8 cellular contexts compared by ENCODE assay signal in genomic region chr9:124852829-124853531, GRCh38. TPM values are rescaled to one million over a fixed set of nuclear protein-coding genes. Genes with fewer than 3 reads are reported as not detected.
DNase-seq lines count a peak whose midpoint lies in the region; ATAC-seq and TF ChIP-seq lines count a peak whose summit lies in the region.

WDR38 (plus strand) TSS chr9:124853460; CDS start chr9:124853532, 72 bp downstream.

- H3K27me3 Mint-ChIP-seq in activated CD8-positive, alpha-beta T cell treated with anti-CD3 and anti-CD28 coated beads for 36 hours, result peaks cover 19% of the 10 kb centered on the region

- CTCF ChIA-PET in activated CD8-positive, alpha-beta T cell treated with anti-CD3 and anti-CD28 coated beads for 36 hours (lab: Charles Lee), result interaction anchor here (0.5 to 10.3 kb wide), 51 partner anchors 10 to 448 kb away, joined by 3 to 431 read pairs (median 4); partner anchors contain the start of genes ARPC5L, NR6A1, OLFML2A and RPL35

- peak; percentile 93 for DNase-seq in 8988T
- peak; percentile 88 for DNase-seq in NCI-H748 (lab: John Stamatoyannopoulos, UW; ENCODE audit: unreplicated experiment)
- DNase-seq in activated CD8-positive, alpha-beta T cell treated with anti-CD3 and anti-CD28 coated beads for 36 hours, result peak; percentile 91
- peak; percentile 78 for DNase-seq in effector CD4-positive, alpha-beta T cell
- DNase-seq in lung microvascular endothelial cell (ENCODE audit: low read depth in 2 of 2), result peak; percentile 70 to 82
- DNase-seq in stimulated activated CD4-positive, alpha-beta T cell treated with anti-CD3 and anti-CD28 coated beads, TNF-alpha, amount 100 ng/mL, for 48 hours (ENCODE audit: low read depth in 3 of 3), result peak; percentile 39 to 69 (median 60)

- POLR2A ChIA-PET in activated CD8-positive, alpha-beta T cell treated with anti-CD3 and anti-CD28 coated beads for 36 hours (lab: Charles Lee), result interaction anchor here (0.7 to 12.4 kb wide), 7 partner anchors 8 to 389 kb away, joined by 3 to 280 read pairs (median 5); partner anchors contain the start of genes ARPC5L, NR6A1 and RPL35

- H3K4me1 Mint-ChIP-seq in activated CD8-positive, alpha-beta T cell treated with anti-CD3 and anti-CD28 coated beads for 36 hours (ENCODE audit: low read depth), result peaks cover 20% of the 10 kb centered on the region

- intact Hi-C loops in activated CD8-positive, alpha-beta T cell treated with anti-CD3 and anti-CD28 coated beads for 36 hours (cut with micrococcal nuclease), result loop anchor here (1.0 kb wide), 1 partner anchor 79 kb away; no protein-coding TSS in a partner anchor

- ATAC-seq in GM18505 (IDR thresholded peaks at IDR 0.05; ENCODE audit: unreplicated experiment) (peak; percentile 69), HG03097 (IDR thresholded peaks at IDR 0.05; ENCODE audit: low FRiP score, unreplicated experiment) (peak; percentile 60)
- peak; percentile 81 for ATAC-seq in activated CD8-positive, alpha-beta T cell treated with anti-CD3 and anti-CD28 coated beads for 36 hours

- H3K4me3 Mint-ChIP-seq in activated CD8-positive, alpha-beta T cell treated with anti-CD3 and anti-CD28 coated beads for 36 hours, result peak within 1 kb of the TSS; percentile 46

- H3K27ac Mint-ChIP-seq in activated CD8-positive, alpha-beta T cell treated with anti-CD3 and anti-CD28 coated beads for 36 hours, result no peak within 1 kb of the TSS

- H3K9me3 Mint-ChIP-seq in activated CD8-positive, alpha-beta T cell treated with anti-CD3 and anti-CD28 coated beads for 36 hours, result no peaks in the 10 kb centered on the region

- peak; percentile 100 for TF ChIP-seq CTCF in activated CD8-positive, alpha-beta T cell treated with anti-CD3 and anti-CD28 coated beads for 36 hours (IDR thresholded peaks at IDR 0.05)

- H3K36me3 Mint-ChIP-seq in activated CD8-positive, alpha-beta T cell treated with anti-CD3 and anti-CD28 coated beads for 36 hours (ENCODE audit: low read depth), result peaks cover 9% of the 10 kb centered on the region

- no peak for TF ChIP-seq POLR2A in GM18505 (IDR thresholded peaks at IDR 0.05; ENCODE audit: borderline replicate concordance, extremely low read depth, insufficient read depth, insufficient read length)

RNA-seq across cellular contexts. Expression of gene WDR38, which starts in this region (rescaled TPM):
- total RNA-seq in activated CD8-positive, alpha-beta T cell treated with anti-CD3 and anti-CD28 coated beads for 36 hours, result not detected
- not detected in 2 replicates for total RNA-seq in lung microvascular endothelial cell

Comparison
In these comparisons a context has a peak if more than half of its experiments do, and no peak if none do; other contexts are left out.
1. Peak in every context shown above with its lines: DNase-seq and ATAC-seq.
2. Peak in DNase-seq and ATAC-seq in activated CD8-positive, alpha-beta T cell treated with anti-CD3 and anti-CD28 coated beads for 36 hours; RNA of the gene not detected or under 1 TPM.
3. Peak in DNase-seq in lung microvascular endothelial cell; RNA of the gene not detected or under 1 TPM.